In the genomic region with DNA sequence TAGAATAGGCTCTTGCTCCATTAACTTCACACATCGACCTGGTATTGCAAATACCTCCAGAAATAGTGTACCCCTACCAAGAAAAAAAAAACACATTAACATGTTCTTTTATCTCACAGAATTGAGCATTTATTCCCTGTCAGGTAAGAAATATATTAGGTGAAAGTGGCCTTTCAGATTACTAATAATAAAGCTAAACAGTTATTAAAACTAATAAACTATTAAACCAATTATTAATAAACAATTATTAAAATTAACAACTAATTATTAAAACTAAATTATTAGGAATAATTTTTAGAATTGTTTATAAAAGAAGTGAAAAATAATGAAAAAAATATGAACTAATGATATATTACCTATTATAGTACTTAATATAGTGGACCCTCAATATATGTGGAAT, we compare ENCODE assay signal across 19 cellular contexts. TPM values are rescaled to one million over a fixed set of nuclear protein-coding genes. Genes with fewer than 3 reads are reported as not detected.
A peak's percentile ranks its signal among the peaks of the same experiment; 100 is the strongest.
DNase-seq lines count a peak whose midpoint lies in the region; ATAC-seq, FAIRE-seq and TF ChIP-seq lines count a peak whose summit lies in the region.
"Had no signal": no experiment of that assay in that cellular context is flagged by ENCODE, and none has a peak within 500 bp of the region (broad histone marks: within the 10 kb centered on the region; RNA-seq: fewer than 3 reads in every experiment).

No MANE protein-coding gene starts in this region.

- H3K36me3 ChIP-seq in pancreas (peaks cover 0 to 17% (median 0%) of the 10 kb centered on the region in 3 donors), H7 (replicated peaks; ENCODE audit: control insufficient read depth, insufficient read depth, low read length) (peaks cover 7% of the 10 kb centered on the region; the same call in 1 of the 2 replicates)

- 54 to 76% methylated on average over 1 of the region's 1 CpG for WGBS in pancreas, 2 donors

- H3K4me1 Mint-ChIP-seq in T-helper 17 cell, result no peaks in the 10 kb centered on the region
- H3K4me1 Mint-ChIP-seq: H9 had no signal

- no peaks in the 10 kb centered on the region for H3K27me3 Mint-ChIP-seq in T-helper 17 cell
- H3K27me3 Mint-ChIP-seq: B cell, IgD-negative memory B cell had no signal

- intact Hi-C loops in pancreas (cut with DNase I), result no loop called here

- H3K27me3 ChIP-seq in pancreas (no peaks in the 10 kb centered on the region), H7 (ENCODE audit: control insufficient read depth, insufficient read depth, low read length) (no peaks in the 10 kb centered on the region)
- H3K27me3 ChIP-seq: BLaER1 treated with 17β-estradiol and CSF1 and Interleukin-3, amounts not matched to agents 10 nM and 100 nM had no signal

- no peaks in the 10 kb centered on the region for H3K9me3 ChIP-seq in pancreas
- no peaks in the 10 kb centered on the region for H3K9me3 ChIP-seq in T-helper 17 cell (ENCODE audit: control insufficient read depth, low read length, poor library complexity, severe bottlenecking)
- H3K9me3 ChIP-seq: BLaER1 treated with 17β-estradiol and CSF1 and Interleukin-3, amounts not matched to agents 10 nM and 100 nM; Caco-2 had no signal

- H3K4me3 Mint-ChIP-seq in T-helper 17 cell, result no peak overlapping the region
- H3K4me3 Mint-ChIP-seq: B cell; CD8-positive, alpha-beta T cell; H9; IgD-negative memory B cell had no signal

- no peak for TF ChIP-seq CTCF in pancreas (IDR thresholded peaks at IDR 0.05)

- ATAC-seq in pancreas, result no peak
- no peak for ATAC-seq in T-helper 17 cell
- no peak for ATAC-seq in GM19397 (IDR thresholded peaks at IDR 0.05; ENCODE audit: unreplicated experiment)
- ATAC-seq: CD8-positive, alpha-beta T cell; HepG2 had no signal

- DNase-seq in pancreas (no peak), medulla oblongata (ENCODE audit: extremely low spot score) (no peak), H7 (no peak), T-helper 17 cell (no peak)
- DNase-seq: 8988T; Caco-2; CD8-positive, alpha-beta T cell; GDM1; GOT3; H9 had no signal

- no peak overlapping the region for H3K27ac ChIP-seq in pancreas
- H3K27ac ChIP-seq: BLaER1 treated with 17β-estradiol and CSF1 and Interleukin-3, amounts not matched to agents 10 nM and 100 nM had no signal

- no peak overlapping the region for H3K27ac Mint-ChIP-seq in T-helper 17 cell
- H3K27ac Mint-ChIP-seq: B cell; CD8-positive, alpha-beta T cell; H9; IgD-negative memory B cell had no signal

- peaks cover 0 to 4% (median 0%) of the 10 kb centered on the region in 3 donors for H3K4me1 ChIP-seq in pancreas
- H3K4me1 ChIP-seq: Caco-2 had no signal

- H3K36me3 Mint-ChIP-seq in T-helper 17 cell (ENCODE audit: low read depth), result no peaks in the 10 kb centered on the region

- FAIRE-seq in G401.6 (lab: Jason Lieb, UNC) (peak; percentile 92), TTC549 (lab: Jason Lieb, UNC) (peak; percentile 86), endometrium (lab: Jason Lieb, UNC) (peak; percentile 90), pancreas (lab: Jason Lieb, UNC) (peak; percentile 93)
- FAIRE-seq: GM12892 had no signal

- H3K4me3 ChIP-seq in pancreas (no peak overlapping the region), H7 (ENCODE audit: insufficient read depth, low read depth, low read length) (no peak overlapping the region)
- H3K4me3 ChIP-seq: BLaER1 treated with 17β-estradiol and CSF1 and Interleukin-3, amounts not matched to agents 10 nM and 100 nM had no signal

RNA-seq across cellular contexts. Expression of a gene that starts 7.2 kb away (rescaled TPM):
- total RNA-seq in pancreas (1 to 10 TPM; 1.1 to 2.5 (median 1.5) TPM), T-helper 17 cell (not detected)
- 1 to 10 TPM; 1.4 to 3.0 TPM for polyA plus RNA-seq in pancreas
- total RNA-seq in H7 (2014; rRNA removed; shearing (Covaris generic)), result 2.1 and 2.2 TPM in 2 replicates
- total RNA-seq: CD8-positive, alpha-beta T cell had no signal
- polyA plus RNA-seq: IgD-negative memory B cell had no signal

RNA-seq across cellular contexts. Expression of a gene that starts 21.4 kb away (rescaled TPM):
- 10 to 100 TPM in 1 of 6 donors, 1 to 10 TPM in 5; 6.2 to 13.8 (median 8.5) TPM for total RNA-seq in pancreas
- polyA plus RNA-seq in pancreas, result 10 to 100 TPM in 1 of 2 donors, 1 to 10 TPM in 1; 3.4 to 10.3 TPM
- 48.4 and 50.2 TPM in 2 replicates for total RNA-seq in H7 (2014; rRNA removed; shearing (Covaris generic))
- total RNA-seq in T-helper 17 cell, result 10 to 100 TPM in 1 of 2 donors, 1 to 10 TPM in 1; 9.3 to 13.2 TPM

RNA-seq across cellular contexts. Expression of a gene that starts 21.6 kb away (rescaled TPM):
- total RNA-seq in pancreas (10 to 100 TPM; 14.9 to 23.4 (median 21.0) TPM), T-helper 17 cell (10 to 100 TPM; 27.8 to 28.7 TPM)
- polyA plus RNA-seq in pancreas, result 10 to 100 TPM in 1 of 2 donors, 1 to 10 TPM in 1; 7.4 to 10.7 TPM
- total RNA-seq in H7 (2014; rRNA removed; shearing (Covaris generic)), result 7.1 and 10.0 TPM in 2 replicates
